ENCODE assay signal across 1 cellular context in the genomic region with DNA sequence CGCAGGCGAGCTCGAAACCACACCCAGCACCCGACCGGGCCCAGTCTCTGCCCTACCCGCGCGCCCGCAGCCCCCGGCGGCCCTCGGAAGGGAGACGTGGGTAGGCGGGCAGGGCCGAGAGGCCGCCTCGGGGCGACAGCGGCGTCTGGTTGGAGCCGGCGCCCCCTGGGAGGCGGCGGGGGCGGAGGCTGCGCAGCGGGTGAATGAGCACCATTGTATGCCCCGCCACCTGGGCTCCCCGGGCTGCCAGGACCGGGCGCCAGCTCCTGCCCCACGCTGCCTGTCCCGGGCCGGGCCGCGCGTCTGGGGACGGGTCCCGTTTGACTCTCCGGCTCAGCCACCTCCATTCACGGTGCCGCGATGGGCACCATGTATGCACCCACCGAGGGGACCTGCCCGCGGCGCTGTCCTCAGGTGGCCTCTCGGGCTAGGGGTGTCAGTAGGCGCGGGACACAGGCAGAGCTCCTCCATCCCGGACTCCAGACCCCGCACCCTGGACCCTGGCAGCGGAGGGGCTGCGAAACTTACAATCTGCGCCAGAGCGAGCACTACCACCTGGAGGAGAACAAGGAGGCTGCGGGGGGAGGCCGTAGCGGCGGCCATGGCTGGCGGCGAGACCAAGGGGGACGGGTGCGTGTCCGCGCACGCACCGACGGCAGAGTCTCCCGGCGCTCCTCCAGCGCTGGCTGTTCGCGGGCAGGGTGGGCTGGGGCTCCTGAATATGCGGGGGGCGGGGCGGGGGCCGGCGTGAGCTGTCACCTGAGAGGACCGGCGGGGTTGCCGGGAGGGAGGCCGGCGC.
TF ChIP-seq lines count a peak whose summit lies in the region.

A gene (minus strand): TSS at position 692 of the 799 bp plus-strand sequence. CDS start 89 bp downstream, at position 603.

TF ChIP-seq in HepG2, 621 proteins besides CTCF, POLR2A, EP300 and RAD21 (continued from another document):
- TF ChIP-seq, protein P1, sequence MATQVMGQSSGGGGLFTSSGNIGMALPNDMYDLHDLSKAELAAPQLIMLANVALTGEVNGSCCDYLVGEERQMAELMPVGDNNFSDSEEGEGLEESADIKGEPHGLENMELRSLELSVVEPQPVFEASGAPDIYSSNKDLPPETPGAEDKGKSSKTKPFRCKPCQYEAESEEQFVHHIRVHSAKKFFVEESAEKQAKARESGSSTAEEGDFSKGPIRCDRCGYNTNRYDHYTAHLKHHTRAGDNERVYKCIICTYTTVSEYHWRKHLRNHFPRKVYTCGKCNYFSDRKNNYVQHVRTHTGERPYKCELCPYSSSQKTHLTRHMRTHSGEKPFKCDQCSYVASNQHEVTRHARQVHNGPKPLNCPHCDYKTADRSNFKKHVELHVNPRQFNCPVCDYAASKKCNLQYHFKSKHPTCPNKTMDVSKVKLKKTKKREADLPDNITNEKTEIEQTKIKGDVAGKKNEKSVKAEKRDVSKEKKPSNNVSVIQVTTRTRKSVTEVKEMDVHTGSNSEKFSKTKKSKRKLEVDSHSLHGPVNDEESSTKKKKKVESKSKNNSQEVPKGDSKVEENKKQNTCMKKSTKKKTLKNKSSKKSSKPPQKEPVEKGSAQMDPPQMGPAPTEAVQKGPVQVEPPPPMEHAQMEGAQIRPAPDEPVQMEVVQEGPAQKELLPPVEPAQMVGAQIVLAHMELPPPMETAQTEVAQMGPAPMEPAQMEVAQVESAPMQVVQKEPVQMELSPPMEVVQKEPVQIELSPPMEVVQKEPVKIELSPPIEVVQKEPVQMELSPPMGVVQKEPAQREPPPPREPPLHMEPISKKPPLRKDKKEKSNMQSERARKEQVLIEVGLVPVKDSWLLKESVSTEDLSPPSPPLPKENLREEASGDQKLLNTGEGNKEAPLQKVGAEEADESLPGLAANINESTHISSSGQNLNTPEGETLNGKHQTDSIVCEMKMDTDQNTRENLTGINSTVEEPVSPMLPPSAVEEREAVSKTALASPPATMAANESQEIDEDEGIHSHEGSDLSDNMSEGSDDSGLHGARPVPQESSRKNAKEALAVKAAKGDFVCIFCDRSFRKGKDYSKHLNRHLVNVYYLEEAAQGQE (IDR thresholded peaks at IDR 0.05; ENCODE audit: borderline replicate concordance in 1 of 2, low read depth in 1 of 2, low read length in 2 of 2): no peak
- TF ChIP-seq ZNF672 (CRISPR knock-in tag; IDR thresholded peaks at IDR 0.05) (no peak), MTF1 (CRISPR knock-in tag; IDR thresholded peaks at IDR 0.05) (no peak), ZNF703 (CRISPR knock-in tag; IDR thresholded peaks at IDR 0.05; ENCODE audit: borderline replicate concordance) (no peak), ZNF768 (CRISPR knock-in tag; IDR thresholded peaks at IDR 0.05) (peak; percentile 27; the same call in 1 of the 2 replicates), ZNF460 (CRISPR knock-in tag; IDR thresholded peaks at IDR 0.05; ENCODE audit: borderline replicate concordance) (no peak), TBX2 (CRISPR knock-in tag; IDR thresholded peaks at IDR 0.05; ENCODE audit: borderline replicate concordance) (peak; percentile 30; the same call in 1 of the 2 replicates), ESRRA (CRISPR knock-in tag; IDR thresholded peaks at IDR 0.05; ENCODE audit: low read depth) (no peak), RFXAP (CRISPR knock-in tag; IDR thresholded peaks at IDR 0.05; ENCODE audit: borderline replicate concordance) (no peak), TCF12 (IDR thresholded peaks at IDR 0.05) (no peak), TCF12 (CRISPR knock-in tag; IDR thresholded peaks at IDR 0.05) (no peak), ELF1 (CRISPR knock-in tag; IDR thresholded peaks at IDR 0.05) (no peak), ZNF660 (CRISPR knock-in tag; IDR thresholded peaks at IDR 0.05; ENCODE audit: borderline replicate concordance, low read depth) (no peak), NRL (CRISPR knock-in tag; IDR thresholded peaks at IDR 0.05; ENCODE audit: borderline replicate concordance) (no peak; the same call in 1 of the 2 replicates), POLR2AphosphoS2 (IDR thresholded peaks at IDR 0.05; ENCODE audit: low read depth, low read length) (no peak), PHF8 (CRISPR knock-in tag; IDR thresholded peaks at IDR 0.05) (peak; percentile 71), LCORL (IDR thresholded peaks at IDR 0.05) (no peak), LCORL (CRISPR knock-in tag; IDR thresholded peaks at IDR 0.05) (no peak), ZNF790 (CRISPR knock-in tag; IDR thresholded peaks at IDR 0.05; ENCODE audit: borderline replicate concordance) (no peak; the same call in 1 of the 2 replicates)
- TF ChIP-seq, protein P2, sequence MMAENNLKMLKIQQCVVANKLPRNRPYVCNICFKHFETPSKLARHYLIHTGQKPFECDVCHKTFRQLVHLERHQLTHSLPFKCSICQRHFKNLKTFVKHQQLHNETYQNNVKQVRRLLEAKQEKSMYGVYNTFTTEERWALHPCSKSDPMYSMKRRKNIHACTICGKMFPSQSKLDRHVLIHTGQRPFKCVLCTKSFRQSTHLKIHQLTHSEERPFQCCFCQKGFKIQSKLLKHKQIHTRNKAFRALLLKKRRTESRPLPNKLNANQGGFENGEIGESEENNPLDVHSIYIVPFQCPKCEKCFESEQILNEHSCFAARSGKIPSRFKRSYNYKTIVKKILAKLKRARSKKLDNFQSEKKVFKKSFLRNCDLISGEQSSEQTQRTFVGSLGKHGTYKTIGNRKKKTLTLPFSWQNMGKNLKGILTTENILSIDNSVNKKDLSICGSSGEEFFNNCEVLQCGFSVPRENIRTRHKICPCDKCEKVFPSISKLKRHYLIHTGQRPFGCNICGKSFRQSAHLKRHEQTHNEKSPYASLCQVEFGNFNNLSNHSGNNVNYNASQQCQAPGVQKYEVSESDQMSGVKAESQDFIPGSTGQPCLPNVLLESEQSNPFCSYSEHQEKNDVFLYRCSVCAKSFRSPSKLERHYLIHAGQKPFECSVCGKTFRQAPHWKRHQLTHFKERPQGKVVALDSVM (CRISPR knock-in tag; IDR thresholded peaks at IDR 0.05): peak; percentile 90; the same call in 1 of the 2 replicates
- TF ChIP-seq, protein P3, sequence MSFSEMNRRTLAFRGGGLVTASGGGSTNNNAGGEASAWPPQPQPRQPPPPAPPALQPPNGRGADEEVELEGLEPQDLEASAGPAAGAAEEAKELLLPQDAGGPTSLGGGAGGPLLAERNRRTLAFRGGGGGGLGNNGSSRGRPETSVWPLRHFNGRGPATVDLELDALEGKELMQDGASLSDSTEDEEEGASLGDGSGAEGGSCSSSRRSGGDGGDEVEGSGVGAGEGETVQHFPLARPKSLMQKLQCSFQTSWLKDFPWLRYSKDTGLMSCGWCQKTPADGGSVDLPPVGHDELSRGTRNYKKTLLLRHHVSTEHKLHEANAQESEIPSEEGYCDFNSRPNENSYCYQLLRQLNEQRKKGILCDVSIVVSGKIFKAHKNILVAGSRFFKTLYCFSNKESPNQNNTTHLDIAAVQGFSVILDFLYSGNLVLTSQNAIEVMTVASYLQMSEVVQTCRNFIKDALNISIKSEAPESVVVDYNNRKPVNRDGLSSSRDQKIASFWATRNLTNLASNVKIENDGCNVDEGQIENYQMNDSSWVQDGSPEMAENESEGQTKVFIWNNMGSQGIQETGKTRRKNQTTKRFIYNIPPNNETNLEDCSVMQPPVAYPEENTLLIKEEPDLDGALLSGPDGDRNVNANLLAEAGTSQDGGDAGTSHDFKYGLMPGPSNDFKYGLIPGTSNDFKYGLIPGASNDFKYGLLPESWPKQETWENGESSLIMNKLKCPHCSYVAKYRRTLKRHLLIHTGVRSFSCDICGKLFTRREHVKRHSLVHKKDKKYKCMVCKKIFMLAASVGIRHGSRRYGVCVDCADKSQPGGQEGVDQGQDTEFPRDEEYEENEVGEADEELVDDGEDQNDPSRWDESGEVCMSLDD (CRISPR knock-in tag; IDR thresholded peaks at IDR 0.05; ENCODE audit: borderline replicate concordance): no peak
- TF ChIP-seq, protein P4, sequence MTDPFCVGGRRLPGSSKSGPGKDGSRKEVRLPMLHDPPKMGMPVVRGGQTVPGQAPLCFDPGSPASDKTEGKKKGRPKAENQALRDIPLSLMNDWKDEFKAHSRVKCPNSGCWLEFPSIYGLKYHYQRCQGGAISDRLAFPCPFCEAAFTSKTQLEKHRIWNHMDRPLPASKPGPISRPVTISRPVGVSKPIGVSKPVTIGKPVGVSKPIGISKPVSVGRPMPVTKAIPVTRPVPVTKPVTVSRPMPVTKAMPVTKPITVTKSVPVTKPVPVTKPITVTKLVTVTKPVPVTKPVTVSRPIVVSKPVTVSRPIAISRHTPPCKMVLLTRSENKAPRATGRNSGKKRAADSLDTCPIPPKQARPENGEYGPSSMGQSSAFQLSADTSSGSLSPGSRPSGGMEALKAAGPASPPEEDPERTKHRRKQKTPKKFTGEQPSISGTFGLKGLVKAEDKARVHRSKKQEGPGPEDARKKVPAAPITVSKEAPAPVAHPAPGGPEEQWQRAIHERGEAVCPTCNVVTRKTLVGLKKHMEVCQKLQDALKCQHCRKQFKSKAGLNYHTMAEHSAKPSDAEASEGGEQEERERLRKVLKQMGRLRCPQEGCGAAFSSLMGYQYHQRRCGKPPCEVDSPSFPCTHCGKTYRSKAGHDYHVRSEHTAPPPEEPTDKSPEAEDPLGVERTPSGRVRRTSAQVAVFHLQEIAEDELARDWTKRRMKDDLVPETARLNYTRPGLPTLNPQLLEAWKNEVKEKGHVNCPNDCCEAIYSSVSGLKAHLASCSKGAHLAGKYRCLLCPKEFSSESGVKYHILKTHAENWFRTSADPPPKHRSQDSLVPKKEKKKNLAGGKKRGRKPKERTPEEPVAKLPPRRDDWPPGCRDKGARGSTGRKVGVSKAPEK (CRISPR knock-in tag; IDR thresholded peaks at IDR 0.05; ENCODE audit: borderline replicate concordance): no peak
- TF ChIP-seq, protein P5, sequence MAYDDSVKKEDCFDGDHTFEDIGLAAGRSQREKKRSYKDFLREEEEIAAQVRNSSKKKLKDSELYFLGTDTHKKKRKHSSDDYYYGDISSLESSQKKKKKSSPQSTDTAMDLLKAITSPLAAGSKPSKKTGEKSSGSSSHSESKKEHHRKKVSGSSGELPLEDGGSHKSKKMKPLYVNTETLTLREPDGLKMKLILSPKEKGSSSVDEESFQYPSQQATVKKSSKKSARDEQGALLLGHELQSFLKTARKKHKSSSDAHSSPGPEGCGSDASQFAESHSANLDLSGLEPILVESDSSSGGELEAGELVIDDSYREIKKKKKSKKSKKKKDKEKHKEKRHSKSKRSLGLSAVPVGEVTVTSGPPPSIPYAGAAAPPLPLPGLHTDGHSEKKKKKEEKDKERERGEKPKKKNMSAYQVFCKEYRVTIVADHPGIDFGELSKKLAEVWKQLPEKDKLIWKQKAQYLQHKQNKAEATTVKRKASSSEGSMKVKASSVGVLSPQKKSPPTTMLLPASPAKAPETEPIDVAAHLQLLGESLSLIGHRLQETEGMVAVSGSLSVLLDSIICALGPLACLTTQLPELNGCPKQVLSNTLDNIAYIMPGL (CRISPR knock-in tag; IDR thresholded peaks at IDR 0.05; ENCODE audit: borderline replicate concordance in 1 of 2, low read depth in 1 of 2): peak; percentile 48 to 60; a peak in 3 of 4 replicates
- TF ChIP-seq, protein P6, sequence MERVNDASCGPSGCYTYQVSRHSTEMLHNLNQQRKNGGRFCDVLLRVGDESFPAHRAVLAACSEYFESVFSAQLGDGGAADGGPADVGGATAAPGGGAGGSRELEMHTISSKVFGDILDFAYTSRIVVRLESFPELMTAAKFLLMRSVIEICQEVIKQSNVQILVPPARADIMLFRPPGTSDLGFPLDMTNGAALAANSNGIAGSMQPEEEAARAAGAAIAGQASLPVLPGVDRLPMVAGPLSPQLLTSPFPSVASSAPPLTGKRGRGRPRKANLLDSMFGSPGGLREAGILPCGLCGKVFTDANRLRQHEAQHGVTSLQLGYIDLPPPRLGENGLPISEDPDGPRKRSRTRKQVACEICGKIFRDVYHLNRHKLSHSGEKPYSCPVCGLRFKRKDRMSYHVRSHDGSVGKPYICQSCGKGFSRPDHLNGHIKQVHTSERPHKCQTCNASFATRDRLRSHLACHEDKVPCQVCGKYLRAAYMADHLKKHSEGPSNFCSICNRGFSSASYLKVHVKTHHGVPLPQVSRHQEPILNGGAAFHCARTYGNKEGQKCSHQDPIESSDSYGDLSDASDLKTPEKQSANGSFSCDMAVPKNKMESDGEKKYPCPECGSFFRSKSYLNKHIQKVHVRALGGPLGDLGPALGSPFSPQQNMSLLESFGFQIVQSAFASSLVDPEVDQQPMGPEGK (CRISPR knock-in tag; IDR thresholded peaks at IDR 0.05): peak; percentile 73
